In genomic region chr22:31692186-31692886, GRCh38 we compare ENCODE assay signal across 10 cellular contexts. TPM values are rescaled to one million over a fixed set of nuclear protein-coding genes. Genes with fewer than 3 reads are reported as not detected.
DNase-seq lines count a peak whose midpoint lies in the region; ATAC-seq and TF ChIP-seq lines count a peak whose summit lies in the region.
"Had no signal": no experiment of that assay in that cellular context is flagged by ENCODE, and none has a peak within 500 bp of the region (broad histone marks: within the 10 kb centered on the region; RNA-seq: fewer than 3 reads in every experiment).

No MANE protein-coding gene starts in this region.

- POLR2A ChIA-PET in activated CD8-positive, alpha-beta T cell treated with anti-CD3 and anti-CD28 coated beads for 36 hours (lab: Charles Lee): interaction anchor here (0.7 kb wide), 1 partner anchor 124 kb away, joined by 3 read pairs; no protein-coding TSS in a partner anchor

- H3K4me3 Mint-ChIP-seq in activated CD8-positive, alpha-beta T cell treated with anti-CD3 and anti-CD28 coated beads for 36 hours: no peak overlapping the region

- peaks cover 19% of the 10 kb centered on the region for H3K4me1 Mint-ChIP-seq in activated CD8-positive, alpha-beta T cell treated with anti-CD3 and anti-CD28 coated beads for 36 hours (ENCODE audit: low read depth)

- H3K36me3 ChIP-seq in upper lobe of left lung: peaks cover 10 to 84% (median 30%) of the 10 kb centered on the region in 4 donors

- ATAC-seq in activated CD8-positive, alpha-beta T cell treated with anti-CD3 and anti-CD28 coated beads for 36 hours: peak; percentile 83
- peak; percentile 63 for ATAC-seq in foreskin keratinocyte
- ATAC-seq in HG02938 (IDR thresholded peaks at IDR 0.05; ENCODE audit: unreplicated experiment): no peak
- no peak for ATAC-seq in upper lobe of left lung (ENCODE audit: low FRiP score in 2 of 2)

- no peaks in the 10 kb centered on the region for H3K4me1 ChIP-seq in foreskin keratinocyte
- no peaks in the 10 kb centered on the region for H3K4me1 ChIP-seq in upper lobe of left lung

- CTCF ChIA-PET in activated CD8-positive, alpha-beta T cell treated with anti-CD3 and anti-CD28 coated beads for 36 hours (lab: Charles Lee): interaction anchor here (0.8 to 1.0 kb wide), 2 partner anchors 26 to 27 kb away, joined by 3 read pairs; no protein-coding TSS in a partner anchor

- intact Hi-C loops in activated CD8-positive, alpha-beta T cell treated with anti-CD3 and anti-CD28 coated beads for 36 hours (cut with micrococcal nuclease): no loop called here

- no peak for TF ChIP-seq POLR2A in upper lobe of left lung (IDR thresholded peaks at IDR 0.05)

- peaks cover 38% of the 10 kb centered on the region for H3K36me3 Mint-ChIP-seq in activated CD8-positive, alpha-beta T cell treated with anti-CD3 and anti-CD28 coated beads for 36 hours (ENCODE audit: low read depth)

- TF ChIP-seq EP300 in upper lobe of left lung (IDR thresholded peaks at IDR 0.05): no peak

- H3K9me3 Mint-ChIP-seq in activated CD8-positive, alpha-beta T cell treated with anti-CD3 and anti-CD28 coated beads for 36 hours: no peaks in the 10 kb centered on the region

- H3K27me3 ChIP-seq in foreskin keratinocyte (no peaks in the 10 kb centered on the region), upper lobe of left lung (no peaks in the 10 kb centered on the region)

- DNase-seq in AML-193 (lab: John Stamatoyannopoulos, UW) (peak; percentile 19 to 50), HS-5 (ENCODE audit: low read depth) (peak; percentile 54), foreskin keratinocyte (peak; percentile 58 to 70), SHP77 treated with DMSO at 0.1 percent for 48 hours (lab: John Stamatoyannopoulos, UW) (no peak), upper lobe of left lung (no peak)
- peak; percentile 18 for DNase-seq in activated CD8-positive, alpha-beta T cell treated with anti-CD3 and anti-CD28 coated beads for 36 hours
- no peak for DNase-seq in stimulated activated CD4-positive, alpha-beta T cell treated with anti-CD3 and anti-CD28 coated beads, Interleukin-4, amount 100 ng/mL, for 24 hours
- DNase-seq: NCI-H1694, retina had no signal

- no peak overlapping the region for H3K4me3 ChIP-seq in upper lobe of left lung

- H3K27me3 Mint-ChIP-seq in activated CD8-positive, alpha-beta T cell treated with anti-CD3 and anti-CD28 coated beads for 36 hours: no peaks in the 10 kb centered on the region

- peak overlapping the region; percentile 61 for H3K27ac Mint-ChIP-seq in activated CD8-positive, alpha-beta T cell treated with anti-CD3 and anti-CD28 coated beads for 36 hours

- H3K9me3 ChIP-seq in upper lobe of left lung: no peaks in the 10 kb centered on the region

- WGBS in upper lobe of left lung, 2 donors: 94 to 100% methylated on average over 1 of the region's 1 CpG

- H3K27ac ChIP-seq in foreskin keratinocyte (no peak overlapping the region), upper lobe of left lung (no peak overlapping the region)

- TF ChIP-seq CTCF in activated CD8-positive, alpha-beta T cell treated with anti-CD3 and anti-CD28 coated beads for 36 hours (IDR thresholded peaks at IDR 0.05): no peak
- no peak for TF ChIP-seq CTCF in foreskin keratinocyte (conservative IDR thresholded peaks at IDR 0.05)
- no peak for TF ChIP-seq CTCF in upper lobe of left lung (IDR thresholded peaks at IDR 0.05)

RNA-seq across cellular contexts. Expression of gene PISD, which starts 30.3 kb away (rescaled TPM):
- 10 to 100 TPM; 33.9 to 35.9 TPM for total RNA-seq in activated CD8-positive, alpha-beta T cell treated with anti-CD3 and anti-CD28 coated beads for 36 hours
- total RNA-seq in foreskin keratinocyte (37.7 and 39.8 TPM in 2 replicates), upper lobe of left lung (10 to 100 TPM; 18.4 to 81.8 (median 53.9) TPM)
- 28.0 and 34.0 TPM in 2 replicates for polyA plus RNA-seq in foreskin keratinocyte

RNA-seq across cellular contexts. Expression of gene PRR14L, which starts 57.6 kb away (rescaled TPM):
- 10 to 100 TPM; 40.2 to 45.1 TPM for total RNA-seq in activated CD8-positive, alpha-beta T cell treated with anti-CD3 and anti-CD28 coated beads for 36 hours
- total RNA-seq in foreskin keratinocyte (20.6 and 23.1 TPM in 2 replicates), upper lobe of left lung (10 to 100 TPM; 23.7 to 57.6 (median 40.6) TPM)
- 3.9 TPM in 2 replicates for polyA plus RNA-seq in foreskin keratinocyte

Comparison
In these comparisons a context has a peak if more than half of its experiments do, and no peak if none do; other contexts are left out.
1. DNase-seq: peak in AML-193 (2 of 2), HS-5 (single experiment), activated CD8-positive, alpha-beta T cell treated with anti-CD3 and anti-CD28 coated beads for 36 hours (single experiment) and foreskin keratinocyte (2 of 2); none in stimulated activated CD4-positive, alpha-beta T cell treated with anti-CD3 and anti-CD28 coated beads, Interleukin-4, amount 100 ng/mL, for 24 hours (single experiment), SHP77 treated with DMSO at 0.1 percent for 48 hours (single experiment) and upper lobe of left lung (0 of 2).
2. ATAC-seq: peak in activated CD8-positive, alpha-beta T cell treated with anti-CD3 and anti-CD28 coated beads for 36 hours (single experiment) and foreskin keratinocyte (single experiment); none in HG02938 (single experiment) and upper lobe of left lung (0 of 2).